In the genomic region with DNA sequence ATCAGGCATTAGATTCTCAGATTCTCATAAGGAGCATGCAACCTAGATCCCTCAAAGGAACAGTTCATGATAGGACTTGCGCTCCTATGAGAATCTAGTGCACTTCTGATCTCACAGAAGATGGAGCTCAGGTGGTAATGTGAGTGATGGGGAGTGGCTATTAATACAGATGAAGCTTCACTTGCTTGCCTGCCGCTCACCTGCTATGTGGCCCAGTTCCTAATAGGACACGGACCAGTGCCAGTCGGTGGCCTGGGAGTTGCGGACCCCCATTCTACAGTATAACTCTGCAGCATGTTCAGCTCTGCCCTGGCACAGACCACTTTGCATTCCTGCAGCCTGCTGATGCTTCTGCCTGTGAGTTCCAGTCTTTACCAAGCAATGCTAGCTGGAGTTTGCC, we compare ENCODE assay signal across 34 cellular contexts.
"Had no signal": no experiment of that assay in that cellular context is flagged by ENCODE, and none has a peak within 500 bp of the region (broad histone marks: within the 10 kb centered on the region; RNA-seq: fewer than 3 reads in every experiment).

No MANE protein-coding gene starts in this region.

- H3K4me3 ChIP-seq: MG63 had no signal

- H3K27ac ChIP-seq: KMS-11 had no signal

- DNase-seq: Karpas-422, Kasumi-1, MG63, MM.1S, MV-4-11, NCI-H1048, NCI-H1092, NCI-H1092 treated with DMSO at 0.1 percent for 48 hours, NCI-H1105, NCI-H1105 treated with DMSO at 0.1 percent for 48 hours, NCI-H1417, NCI-H1417 treated with DMSO at 0.1 percent for 48 hours, NCI-H1436, NCI-H1436 treated with DMSO at 0.1 percent for 48 hours, NCI-H146, NCI-H1694, NCI-H1694 treated with DMSO at 0.1 percent for 48 hours, NCI-H187, NCI-H187 treated with DMSO at 0.1 percent for 48 hours, NCI-H1930, NCI-H2029, NCI-H2029 treated with DMSO at 0.1 percent for 48 hours, NCI-H2081, NCI-H2081 treated with DMSO at 0.1 percent for 48 hours, NCI-H2107, NCI-H2171 treated with DMSO at 0.1 percent for 48 hours, NCI-H2227 treated with DMSO at 0.1 percent for 48 hours, NCI-H226, NCI-H345, NCI-H446, NCI-H446 treated with DMSO at 0.1 percent for 48 hours, NCI-H510A, NCI-H510A treated with DMSO at 0.1 percent for 48 hours had no signal

- H3K9ac ChIP-seq: KMS-11 had no signal

- H3K27me3 ChIP-seq: MG63 had no signal

- H3K4me2 ChIP-seq: KMS-11 had no signal

- H3K36me3 ChIP-seq: MG63 had no signal

- H3K9me3 ChIP-seq: MG63 had no signal
